ENCODE assay signal across 30 cellular contexts in the genomic region with DNA sequence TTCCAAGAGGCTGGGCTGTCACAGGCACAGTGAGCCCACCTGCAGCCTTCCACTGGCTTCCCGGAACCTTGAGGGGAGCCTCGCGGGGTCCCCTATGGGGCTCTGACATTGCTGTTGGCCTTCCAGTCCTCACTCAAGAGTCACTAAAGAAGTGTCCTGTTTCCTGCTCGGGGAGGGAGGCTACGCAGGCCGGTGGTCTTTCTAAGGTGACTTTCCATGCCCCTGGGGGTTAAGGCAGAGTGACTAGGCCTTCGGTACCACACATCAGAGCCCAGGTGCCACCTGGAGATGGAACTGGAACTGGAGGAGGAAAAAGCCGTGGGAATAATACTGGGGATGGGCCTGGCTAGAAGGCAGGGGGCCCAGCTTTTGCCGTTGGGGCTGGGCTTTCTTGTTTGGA.
"Had no signal": no experiment of that assay in that cellular context is flagged by ENCODE, and none has a peak within 500 bp of the region (broad histone marks: within the 10 kb centered on the region; RNA-seq: fewer than 3 reads in every experiment).

No MANE protein-coding gene starts in this region.

- H3K27ac ChIP-seq: adrenal gland, brain microvascular endothelial cell, SJCRH30, SK-N-MC, WERI-Rb-1 had no signal

- H3K4me3 Mint-ChIP-seq: activated CD4-positive, alpha-beta memory T cell treated with anti-CD3 and anti-CD28 coated beads for 36 hours; activated naive CD4-positive, alpha-beta T cell treated with anti-CD3 and anti-CD28 coated beads for 36 hours; activated T-cell treated with anti-CD3 and anti-CD28 coated beads, Interleukin-2, amount 50 U/mL, for 4 hours; activated T-helper 1 cell treated with anti-CD3 and anti-CD28 coated beads, Interleukin-12 subunit alpha, Interleukin-12 subunit beta, Interleukin-2, Interleukin-4 antibody, amounts not matched to agents 30 ng/mL and 10 ng/mL and 1 ng/mL, durations not matched to agents 14 hours and 24 hours and 36 hours had no signal

- ATAC-seq: activated naive CD4-positive, alpha-beta T cell treated with anti-CD3 and anti-CD28 coated beads, Interleukin-2, amount 50 U/mL, for 72 hours; activated T-cell treated with anti-CD3 and anti-CD28 coated beads, Interleukin-2, amount 50 U/mL, for 4 hours; K562; Panc1 had no signal

- H3K9me3 ChIP-seq: adrenal gland, SJCRH30 had no signal

- H3K27me3 Mint-ChIP-seq: activated CD4-positive, alpha-beta memory T cell treated with anti-CD3 and anti-CD28 coated beads for 36 hours had no signal

- H3K27ac Mint-ChIP-seq: activated CD4-positive, alpha-beta memory T cell treated with anti-CD3 and anti-CD28 coated beads for 36 hours; activated naive CD4-positive, alpha-beta T cell treated with anti-CD3 and anti-CD28 coated beads for 36 hours; activated T-helper 1 cell treated with anti-CD3 and anti-CD28 coated beads, Interleukin-12 subunit alpha, Interleukin-12 subunit beta, Interleukin-2, Interleukin-4 antibody, amounts not matched to agents 30 ng/mL and 10 ng/mL and 1 ng/mL, durations not matched to agents 14 hours and 24 hours and 36 hours had no signal

- H3K27me3 ChIP-seq: adrenal gland, brain microvascular endothelial cell, SJCRH30 had no signal

- DNase-seq: activated CD4-positive, alpha-beta memory T cell treated with anti-CD3 and anti-CD28 coated beads for 36 hours; activated CD4-positive, alpha-beta T cell treated with anti-CD3 and anti-CD28 coated beads, Interleukin-2, amount 50 U/mL, for 1 hour; activated CD4-positive, CD25-positive, alpha-beta regulatory T cell; activated CD8-positive, alpha-beta memory T cell treated with anti-CD3 and anti-CD28 coated beads, Interleukin-2, amount 50 U/mL, for 4 hours; activated gamma-delta T cell treated with Interleukin-2 at 50 U/mL for 16 hours; activated naive CD4-positive, alpha-beta T cell treated with anti-CD3 and anti-CD28 coated beads for 36 hours; activated T-cell treated with anti-CD3 and anti-CD28 coated beads for 4 hours; activated T-cell treated with anti-CD3 and anti-CD28 coated beads, Interleukin-2, amount 50 U/mL, for 4 hours; adrenal gland; brain microvascular endothelial cell; central memory CD4-positive, alpha-beta T cell; NCI-H1092 treated with DMSO at 0.1 percent for 48 hours; NCI-H1417; NCI-H146; NCI-H187; NCI-H2029 treated with DMSO at 0.1 percent for 48 hours; NCI-H2107; NCI-H2171; NCI-H2227 treated with DMSO at 0.1 percent for 48 hours; NCI-H446 treated with DMSO at 0.1 percent for 48 hours; NCI-H524 treated with DMSO at 0.1 percent for 48 hours; SHP77; SJCRH30; T1000; WERI-Rb-1 had no signal

- H3K4me3 ChIP-seq: adrenal gland, K562, SJCRH30, SK-N-MC had no signal

- H3K9me3 Mint-ChIP-seq: activated CD4-positive, alpha-beta memory T cell treated with anti-CD3 and anti-CD28 coated beads for 36 hours; activated naive CD4-positive, alpha-beta T cell treated with anti-CD3 and anti-CD28 coated beads for 36 hours; activated naive CD4-positive, alpha-beta T cell treated with anti-CD3 and anti-CD28 coated beads, Interleukin-2, amount 50 U/mL, for 72 hours; activated T-cell treated with anti-CD3 and anti-CD28 coated beads, Interleukin-2, amount 50 U/mL, for 4 hours; activated T-helper 1 cell treated with anti-CD3 and anti-CD28 coated beads, Interleukin-12 subunit alpha, Interleukin-12 subunit beta, Interleukin-2, Interleukin-4 antibody, amounts not matched to agents 30 ng/mL and 10 ng/mL and 1 ng/mL, durations not matched to agents 14 hours and 24 hours and 36 hours had no signal
